Comparison of ENCODE assay signal across 28 cellular contexts in the genomic region with DNA sequence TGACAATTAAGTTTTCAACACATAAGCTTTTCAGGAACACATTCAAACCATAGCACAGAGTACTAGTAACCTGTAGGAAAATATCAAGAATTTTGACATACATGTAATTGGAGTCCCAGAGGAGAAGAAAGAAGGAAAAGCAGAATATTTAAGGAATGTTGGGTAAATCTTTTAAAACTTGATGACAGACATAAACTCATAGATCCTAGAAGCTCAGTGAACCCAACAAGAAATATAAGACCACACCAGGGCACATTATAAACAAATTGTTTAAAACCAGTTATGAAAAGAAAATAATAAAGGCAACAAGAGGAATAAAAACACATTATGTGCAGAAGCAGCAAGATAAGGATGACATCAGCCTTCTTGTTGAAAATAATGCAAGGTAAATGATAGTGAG.
"Had no signal": no experiment of that assay in that cellular context is flagged by ENCODE, and none has a peak within 500 bp of the region (broad histone marks: within the 10 kb centered on the region; RNA-seq: fewer than 3 reads in every experiment).

No MANE protein-coding gene starts in this region.

- H3K27ac ChIP-seq: colonic mucosa, coronary artery, dorsolateral prefrontal cortex, epithelial cell of prostate, esophagus muscularis mucosa, esophagus squamous epithelium, foreskin keratinocyte, gastrocnemius medialis, gastroesophageal sphincter, heart left ventricle, heart right ventricle had no signal

- H3K4me3 ChIP-seq: colonic mucosa, coronary artery, dorsolateral prefrontal cortex, esophagus muscularis mucosa, esophagus squamous epithelium, gastrocnemius medialis, gastroesophageal sphincter, heart left ventricle, heart right ventricle had no signal

- DNase-seq: colonic mucosa; cortex of kidney; dermis blood vessel endothelial cell; dorsolateral prefrontal cortex; effector CD4-positive, alpha-beta T cell; effector CD8-positive, alpha-beta T cell; effector memory CD4-positive, alpha-beta T cell; effector memory CD8-positive, alpha-beta T cell; endodermal cell; erythroblast; esophagus squamous epithelium; foreskin fibroblast; foreskin melanocyte; gastrocnemius medialis; glutamatergic neuron; head of caudate nucleus; heart left ventricle; heart right ventricle had no signal

- H3K36me3 ChIP-seq: colonic mucosa, esophagus muscularis mucosa, esophagus squamous epithelium, gastrocnemius medialis, gastroesophageal sphincter, heart left ventricle, heart right ventricle had no signal

- FAIRE-seq: colon, endometrium, endothelial cell of umbilical vein, frontal cortex had no signal

- H3K27ac Mint-ChIP-seq: dendritic cell treated with granulocyte-macrophage colony-stimulating factor and Interleukin-4, amounts not matched to agents 40 ng/mL and 50 ng/mL, for 4 days; effector memory CD8-positive, alpha-beta T cell; endodermal cell had no signal

- H3K27me3 ChIP-seq: colonic mucosa, dorsolateral prefrontal cortex, esophagus muscularis mucosa, esophagus squamous epithelium, foreskin keratinocyte, gastrocnemius medialis, gastroesophageal sphincter, heart left ventricle, heart right ventricle had no signal

- H3K4me1 ChIP-seq: colonic mucosa, esophagus muscularis mucosa, foreskin keratinocyte, gastrocnemius medialis, gastroesophageal sphincter, heart left ventricle, heart right ventricle had no signal

- H3K4me3 Mint-ChIP-seq: dendritic cell treated with granulocyte-macrophage colony-stimulating factor and Interleukin-4, amounts not matched to agents 40 ng/mL and 50 ng/mL, for 4 days; effector memory CD8-positive, alpha-beta T cell; endodermal cell had no signal

- H3K9me3 ChIP-seq: colonic mucosa, gastrocnemius medialis had no signal

- ATAC-seq: effector memory CD8-positive, alpha-beta T cell; foreskin keratinocyte; gastrocnemius medialis; gastroesophageal sphincter; heart left ventricle; heart right ventricle had no signal

- H3K4me1 Mint-ChIP-seq: endodermal cell had no signal
